10 cellular contexts compared by ENCODE assay signal in genomic region chr9:128097156-128098016, GRCh38. TPM values are rescaled to one million over a fixed set of nuclear protein-coding genes. Genes with fewer than 3 reads are reported as not detected.
DNase-seq lines count a peak whose midpoint lies in the region; ATAC-seq, FAIRE-seq and TF ChIP-seq lines count a peak whose summit lies in the region.
"Had no signal": no experiment of that assay in that cellular context is flagged by ENCODE, and none has a peak within 500 bp of the region (broad histone marks: within the 10 kb centered on the region; RNA-seq: fewer than 3 reads in every experiment).

No MANE protein-coding gene starts in this region.

- H3F3A ChIP-seq in GM23338 (replicated peaks; ENCODE audit: low read depth): peaks cover 12% of the 10 kb centered on the region; the same call in 1 of the 2 replicates

- TF ChIP-seq CTCF in GM23338 (conservative IDR thresholded peaks at IDR 0.05; ENCODE audit: low read depth in 2 of 2): no peak

- H3K4me3 ChIP-seq in GM23338: 0 out of 2 replicates have a peak overlapping the region, but pooled peaks have one; percentile 26
- peak overlapping the region; percentile 72 for H3K4me3 ChIP-seq in iPS-18a (ENCODE audit: low read length)
- H3K4me3 ChIP-seq in skin epidermis: no peak overlapping the region
- H3K4me3 ChIP-seq: GM12878 had no signal

- H3K4me1 ChIP-seq in GM23338 (ENCODE audit: insufficient read depth) (peaks cover 35% of the 10 kb centered on the region), iPS-18a (ENCODE audit: control insufficient read depth, low read depth, low read length) (peaks cover 21% of the 10 kb centered on the region)

- peak overlapping the region; percentile 96 for H3K4me3 Mint-ChIP-seq in GM23338
- H3K4me3 Mint-ChIP-seq in activated T-helper 17 cell treated with anti-CD3 and anti-CD28 coated beads, Interleukin-2, amount 50 U/mL, for 72 hours: peak overlapping the region; percentile 51

- H3K36me3 Mint-ChIP-seq in GM23338 (ENCODE audit: low read depth): peaks cover 19% of the 10 kb centered on the region
- peaks cover 25% of the 10 kb centered on the region for H3K36me3 Mint-ChIP-seq in activated T-helper 17 cell treated with anti-CD3 and anti-CD28 coated beads, Interleukin-2, amount 50 U/mL, for 72 hours (ENCODE audit: low read depth)

- H3K27ac Mint-ChIP-seq in GM23338: peak overlapping the region; percentile 100
- peak overlapping the region; percentile 48 for H3K27ac Mint-ChIP-seq in activated T-helper 17 cell treated with anti-CD3 and anti-CD28 coated beads, Interleukin-2, amount 50 U/mL, for 72 hours

- DNase-seq in GM23338 (ENCODE audit: low spot score) (no peak), amniotic stem cell (lab: John Stamatoyannopoulos, UW) (no peak), DMS79 (lab: John Stamatoyannopoulos, UW) (no peak), frontal cortex (ENCODE audit: low spot score in 2 of 2) (no peak)

- H3K9ac ChIP-seq in iPS-18a (ENCODE audit: low read length): peak overlapping the region; percentile 83

- no peaks in the 10 kb centered on the region for H3K9me2 ChIP-seq in GM23338 (ENCODE audit: insufficient read depth)

- H3K4me1 Mint-ChIP-seq in GM23338: peaks cover 57% of the 10 kb centered on the region
- peaks cover 29% of the 10 kb centered on the region for H3K4me1 Mint-ChIP-seq in activated T-helper 17 cell treated with anti-CD3 and anti-CD28 coated beads, Interleukin-2, amount 50 U/mL, for 72 hours

- H3K4me2 ChIP-seq in GM23338: peak overlapping the region; percentile 61

- H3K27ac ChIP-seq in GM23338 (ENCODE audit: low read depth) (peak overlapping the region; percentile 87), iPS-18a (ENCODE audit: low read length) (peak overlapping the region; percentile 22), skin epidermis (peak overlapping the region in 20 of 21 experiments; percentile 2 to 98 (median 86))

- no peaks in the 10 kb centered on the region for H3K9me3 ChIP-seq in iPS-18a (ENCODE audit: control insufficient read depth, low read depth, low read length)

- FAIRE-seq in frontal cortex (lab: Jason Lieb, UNC): no peak
- FAIRE-seq: GM12878 had no signal

- no peak overlapping the region for H2AFZ ChIP-seq in GM23338

- H3K27me3 ChIP-seq in GM23338 (ENCODE audit: insufficient read depth): no peaks in the 10 kb centered on the region
- no peaks in the 10 kb centered on the region for H3K27me3 ChIP-seq in iPS-18a (ENCODE audit: control insufficient read depth, insufficient read depth, low read length)

- H3K36me3 ChIP-seq in GM23338 (ENCODE audit: insufficient read depth) (no peaks in the 10 kb centered on the region; the same call in 1 of the 2 replicates), iPS-18a (ENCODE audit: control insufficient read depth, low read depth, low read length) (peaks cover 13% of the 10 kb centered on the region)

- H3K79me2 ChIP-seq in GM23338 (replicated peaks; ENCODE audit: insufficient read depth): peaks cover 61% of the 10 kb centered on the region

- H3K9me3 Mint-ChIP-seq in GM23338: no peaks in the 10 kb centered on the region
- no peaks in the 10 kb centered on the region for H3K9me3 Mint-ChIP-seq in activated T-helper 17 cell treated with anti-CD3 and anti-CD28 coated beads, Interleukin-2, amount 50 U/mL, for 72 hours

- H3K27me3 Mint-ChIP-seq in GM23338 (ENCODE audit: insufficient read depth, low read depth, poor library complexity): peaks cover 21% of the 10 kb centered on the region
- H3K27me3 Mint-ChIP-seq in activated T-helper 17 cell treated with anti-CD3 and anti-CD28 coated beads, Interleukin-2, amount 50 U/mL, for 72 hours: no peaks in the 10 kb centered on the region

- no peak; the same call in 2 of the 3 replicates for ATAC-seq in GM23338
- no peak for ATAC-seq in activated T-helper 17 cell treated with anti-CD3 and anti-CD28 coated beads, Interleukin-2, amount 50 U/mL, for 72 hours (replicated peaks)
- no peak for ATAC-seq in activated CD4-positive, CD25-positive, alpha-beta regulatory T cell treated with anti-CD3 and anti-CD28 coated beads, Interleukin-2, amount 50 U/mL, for 24 hours
- ATAC-seq: GM12878 had no signal

- H4K20me1 ChIP-seq in GM23338 (replicated peaks; ENCODE audit: insufficient read depth): peaks cover 23% of the 10 kb centered on the region

TF ChIP-seq in GM23338, 12 proteins besides CTCF, POLR2A, EP300 and RAD21 (continues in another document):
- TF ChIP-seq EZH2 (IDR thresholded peaks at IDR 0.05; ENCODE audit: low read depth, unreplicated experiment) (no peak), CREB1 (CRISPR knock-in tag; IDR thresholded peaks at IDR 0.05; ENCODE audit: low read depth) (no peak), ZNF331 (CRISPR knock-in tag; IDR thresholded peaks at IDR 0.05; ENCODE audit: low read depth) (no peak), ZNF114 (CRISPR knock-in tag; IDR thresholded peaks at IDR 0.05) (no peak), POLR2AphosphoS5 (IDR thresholded peaks at IDR 0.05; ENCODE audit: low read depth) (no peak), NANOG (IDR thresholded peaks at IDR 0.05; ENCODE audit: borderline replicate concordance) (no peak), ETS1 (IDR thresholded peaks at IDR 0.05) (no peak), EZH2phosphoT487 (IDR thresholded peaks at IDR 0.05; ENCODE audit: unreplicated experiment) (no peak), REST (IDR thresholded peaks at IDR 0.05; ENCODE audit: unreplicated experiment) (no peak)

RNA-seq across cellular contexts. Expression of gene SLC25A25, which starts 29.4 kb away (rescaled TPM):
- total RNA-seq in GM23338 (2014; rRNA removed; shearing (Covaris generic)): 21.2 and 27.0 TPM in 2 replicates
- polyA plus RNA-seq in GM23338 (2016; fragmentation: Nextera tagmentation; extraction: Ambion mirVana): 6.1 and 7.1 TPM in 2 replicates
- total RNA-seq in activated T-helper 17 cell treated with anti-CD3 and anti-CD28 coated beads, Interleukin-2, amount 50 U/mL, for 72 hours: 10 to 100 TPM; 10.8 to 12.7 TPM
- total RNA-seq in frontal cortex: 29.8 TPM

RNA-seq across cellular contexts. Expression of gene PTGES2, which starts 30.1 kb away (rescaled TPM):
- 108 and 124 TPM in 2 replicates for total RNA-seq in GM23338 (2014; rRNA removed; shearing (Covaris generic))
- polyA plus RNA-seq in GM23338 (2016; fragmentation: Nextera tagmentation; extraction: Ambion mirVana): 56.3 and 59.7 TPM in 2 replicates
- 10 to 100 TPM; 15.3 to 32.3 TPM for total RNA-seq in activated T-helper 17 cell treated with anti-CD3 and anti-CD28 coated beads, Interleukin-2, amount 50 U/mL, for 72 hours
- 58.3 TPM for total RNA-seq in frontal cortex

RNA-seq across cellular contexts. Expression of gene NAIF1, which starts 30.3 kb away (rescaled TPM):
- 5.5 and 6.7 TPM in 2 replicates for total RNA-seq in GM23338 (2014; rRNA removed; shearing (Covaris generic))
- polyA plus RNA-seq in GM23338 (2016; fragmentation: Nextera tagmentation; extraction: Ambion mirVana): 4.0 and 4.9 TPM in 2 replicates
- total RNA-seq in activated T-helper 17 cell treated with anti-CD3 and anti-CD28 coated beads, Interleukin-2, amount 50 U/mL, for 72 hours: 10 to 100 TPM in 1 of 2 donors, 1 to 10 TPM in 1; 9.0 to 15.0 TPM
- total RNA-seq in frontal cortex: 9.0 TPM

RNA-seq across cellular contexts. Expression of gene LCN2, which starts 51.9 kb away (rescaled TPM):
- total RNA-seq in GM23338 (2014; rRNA removed; shearing (Covaris generic)): 0.27 TPM in 1 of 2 replicates, not detected in the other
- 2.0 and 2.7 TPM in 2 replicates for polyA plus RNA-seq in GM23338 (2016; fragmentation: Nextera tagmentation; extraction: Ambion mirVana)
- total RNA-seq in activated T-helper 17 cell treated with anti-CD3 and anti-CD28 coated beads, Interleukin-2, amount 50 U/mL, for 72 hours: not detected
- total RNA-seq in frontal cortex: not detected
- total RNA-seq: GM12878, lung microvascular endothelial cell had no signal
- polyA plus RNA-seq: GM12878 had no signal

Comparison
In these comparisons a context has a peak if more than half of its experiments do, and no peak if none do; other contexts are left out.
1. H3K27ac ChIP-seq: peak in every context shown above with its lines; median percentile 87 in GM23338; 86 in skin epidermis; 22 in iPS-18a.
2. H3K4me3 ChIP-seq: peak in GM23338 (single experiment) and iPS-18a (single experiment); none in skin epidermis (0 of 7).